9 cellular contexts compared by ENCODE assay signal in genomic region chr14:70707138-70708038, GRCh38.
DNase-seq lines count a peak whose midpoint lies in the region; ATAC-seq and TF ChIP-seq lines count a peak whose summit lies in the region.
"Had no signal": no experiment of that assay in that cellular context is flagged by ENCODE, and none has a peak within 500 bp of the region (broad histone marks: within the 10 kb centered on the region; RNA-seq: fewer than 3 reads in every experiment).

No MANE protein-coding gene starts in this region.

- no peaks in the 10 kb centered on the region for H3K36me3 ChIP-seq in BJ (ENCODE audit: control insufficient read depth, insufficient read depth, low read length)
- no peaks in the 10 kb centered on the region for H3K36me3 ChIP-seq in WERI-Rb-1
- no peaks in the 10 kb centered on the region for H3K36me3 ChIP-seq in uterus

- DNase-seq in BJ (ENCODE audit: low read depth) (peak; percentile 34), T1000 (lab: John Stamatoyannopoulos, UW) (peak; percentile 21), non-pigmented ciliary epithelial cell (ENCODE audit: low read depth) (peak; percentile 69), HuH-7.5 (ENCODE audit: low spot score) (no peak), WERI-Rb-1 (no peak), uterus (no peak)

- H3K27me3 ChIP-seq in BJ (ENCODE audit: control insufficient read depth, insufficient read depth, low read length): peaks cover 1% of the 10 kb centered on the region
- no peaks in the 10 kb centered on the region for H3K27me3 ChIP-seq in WERI-Rb-1 (ENCODE audit: insufficient read depth, low read depth, severe bottlenecking)
- no peaks in the 10 kb centered on the region for H3K27me3 ChIP-seq in uterus

- POLR2A ChIA-PET in BJ (lab: Charles Lee): no interaction called here

- H3K9me3 ChIP-seq in WERI-Rb-1 (ENCODE audit: severe bottlenecking): no peaks in the 10 kb centered on the region
- H3K9me3 ChIP-seq in uterus: no peaks in the 10 kb centered on the region

- H3K27ac ChIP-seq in WERI-Rb-1 (no peak overlapping the region), uterus (no peak overlapping the region)

- peak; percentile 73 for ATAC-seq in GM19023 (IDR thresholded peaks at IDR 0.05; ENCODE audit: unreplicated experiment)
- peak; percentile 68 for ATAC-seq in HG03108 (IDR thresholded peaks at IDR 0.05; ENCODE audit: unreplicated experiment)

- no peaks in the 10 kb centered on the region for H3K4me1 ChIP-seq in uterus

- intact Hi-C loops in uterus (cut with DNase I; ENCODE audit: low total_unique reads): no loop called here

- no peak for TF ChIP-seq CTCF in BJ (IDR thresholded peaks at IDR 0.05; ENCODE audit: insufficient read depth, low read depth, low read length)
- TF ChIP-seq CTCF in WERI-Rb-1 (IDR thresholded peaks at IDR 0.05; ENCODE audit: low read depth, low read length): no peak
- no peak for TF ChIP-seq CTCF in uterus (IDR thresholded peaks at IDR 0.05)

- CTCF ChIA-PET in BJ (lab: Yijun Ruan, JAX): interaction anchor here (0.5 to 1.0 kb wide), 5 partner anchors 58 to 889 kb away, joined by 3 read pairs; no protein-coding TSS in a partner anchor

- H3K4me3 ChIP-seq in BJ (ENCODE audit: low read depth, low read length) (no peak overlapping the region), WERI-Rb-1 (ENCODE audit: low read depth, low read length) (no peak overlapping the region), uterus (no peak overlapping the region)
- H3K4me3 ChIP-seq: skin epidermis had no signal

- no peak for TF ChIP-seq POLR2A in uterus (IDR thresholded peaks at IDR 0.05)

Comparison
In these comparisons a context has a peak if more than half of its experiments do, and no peak if none do; other contexts are left out.
1. DNase-seq: peak in BJ (single experiment), T1000 (single experiment) and non-pigmented ciliary epithelial cell (single experiment); none in HuH-7.5 (single experiment), WERI-Rb-1 (single experiment) and uterus (0 of 2).